14 cellular contexts compared by ENCODE assay signal in the genomic region with DNA sequence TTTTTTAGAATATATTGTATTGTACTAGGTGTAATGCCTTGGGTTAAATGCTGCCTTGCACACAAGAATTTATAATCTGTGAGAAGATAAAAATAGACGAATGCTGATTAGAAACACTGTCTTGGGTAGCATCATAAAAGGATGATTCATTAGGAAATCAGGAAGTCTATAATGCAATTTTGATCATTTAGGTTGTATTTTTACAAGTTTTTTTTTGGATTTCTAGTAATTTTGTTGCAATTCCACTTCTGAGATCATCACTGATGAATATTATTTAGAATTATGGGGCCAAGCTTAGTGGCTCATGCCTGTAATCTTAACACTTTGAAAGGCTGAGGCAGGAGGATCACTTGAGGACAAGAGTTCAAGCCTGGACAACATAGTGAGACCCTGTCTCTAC. TPM values are rescaled to one million over a fixed set of nuclear protein-coding genes. Genes with fewer than 3 reads are reported as not detected.
DNase-seq lines count a peak whose midpoint lies in the region; ATAC-seq and TF ChIP-seq lines count a peak whose summit lies in the region.
"Had no signal": no experiment of that assay in that cellular context is flagged by ENCODE, and none has a peak within 500 bp of the region (broad histone marks: within the 10 kb centered on the region; RNA-seq: fewer than 3 reads in every experiment).

No MANE protein-coding gene starts in this region.

- H3K27ac Mint-ChIP-seq in osteocyte (ENCODE audit: unreplicated experiment) = peak overlapping the region; percentile 94
- H3K27ac Mint-ChIP-seq: T-cell had no signal

- DNase-seq in right lobe of liver = no peak
- DNase-seq in esophagus muscularis mucosa (ENCODE audit: extremely low spot score) = no peak
- no peak for DNase-seq in osteocyte (ENCODE audit: extremely low spot score, unreplicated experiment)
- no peak for DNase-seq in vagina (ENCODE audit: extremely low spot score in 2 of 2)
- DNase-seq in GF-D8 (lab: John Stamatoyannopoulos, UW) = no peak
- DNase-seq in OCI-LY7 (ENCODE audit: low spot score) = no peak
- no peak for DNase-seq in G401 (ENCODE audit: low spot score)
- DNase-seq: activated CD4-positive, alpha-beta T cell treated with anti-CD3 and anti-CD28 coated beads for 4 hours; activated T-cell treated with anti-CD3 and anti-CD28 coated beads, Interleukin-2, amount 50 U/mL, for 48 hours; DMS79; midbrain; NCI-H2171 treated with DMSO at 0.1 percent for 48 hours had no signal

- no peaks in the 10 kb centered on the region for H3K27me3 ChIP-seq in liver (ENCODE audit: control insufficient read depth in 4 of 4, insufficient read depth in 4 of 4, low read length in 3 of 4)
- no peaks in the 10 kb centered on the region for H3K27me3 ChIP-seq in right lobe of liver
- H3K27me3 ChIP-seq in esophagus muscularis mucosa = no peaks in the 10 kb centered on the region
- no peaks in the 10 kb centered on the region for H3K27me3 ChIP-seq in vagina

- intact Hi-C loops in right lobe of liver (cut with DNase I) (no loop called here), esophagus muscularis mucosa (cut with DNase I) (no loop called here), vagina (cut with DNase I) (no loop called here), OCI-LY7 (cut with micrococcal nuclease; ENCODE audit: unreplicated experiment) (no loop called here)

- TF ChIP-seq CTCF in liver (IDR thresholded peaks at IDR 0.05; ENCODE audit: low read depth, low read length, missing input control) = no peak
- TF ChIP-seq CTCF in right lobe of liver (IDR thresholded peaks at IDR 0.05) = no peak
- no peak for TF ChIP-seq CTCF in esophagus muscularis mucosa (IDR thresholded peaks at IDR 0.05)
- no peak for TF ChIP-seq CTCF in osteocyte (IDR thresholded peaks at IDR 0.05)
- no peak for TF ChIP-seq CTCF in vagina (IDR thresholded peaks at IDR 0.05)
- TF ChIP-seq CTCF in OCI-LY7 (conservative IDR thresholded peaks at IDR 0.05; ENCODE audit: low read length) = no peak

- POLR2A ChIA-PET in OCI-LY7 (lab: Charles Lee) = no interaction called here

- H3K4me3 ChIP-seq in liver (ENCODE audit: low read depth in 1 of 3, low read length in 3 of 3) (no peak overlapping the region), right lobe of liver (no peak overlapping the region), esophagus muscularis mucosa (no peak overlapping the region), vagina (no peak overlapping the region), OCI-LY7 (ENCODE audit: low read depth, low read length, poor library complexity, severe bottlenecking) (no peak overlapping the region)

- H3K4me1 Mint-ChIP-seq in osteocyte (ENCODE audit: unreplicated experiment) = peaks cover 78% of the 10 kb centered on the region

- no peaks in the 10 kb centered on the region for H3K9me2 ChIP-seq in OCI-LY7 (ENCODE audit: insufficient read depth, low read length)

- no peak for TF ChIP-seq RAD21 in liver (IDR thresholded peaks at IDR 0.05)

- H3K4me2 ChIP-seq in OCI-LY7 (ENCODE audit: low read length) = no peak overlapping the region

- no peaks in the 10 kb centered on the region for H3K36me3 Mint-ChIP-seq in osteocyte (ENCODE audit: unreplicated experiment)

- no peak for ATAC-seq in right lobe of liver

- H3K4me3 Mint-ChIP-seq in osteocyte (ENCODE audit: unreplicated experiment) = no peak overlapping the region

- peaks cover 16 to 46% (median 35%) of the 10 kb centered on the region in 4 donors for H3K4me1 ChIP-seq in liver (ENCODE audit: control insufficient read depth in 4 of 4, insufficient read depth in 4 of 4, low read length in 3 of 4)
- peaks cover 0 to 83% (median 21%) of the 10 kb centered on the region in 4 donors for H3K4me1 ChIP-seq in right lobe of liver
- peaks cover 74 to 95% (median 91%) of the 10 kb centered on the region in 4 donors for H3K4me1 ChIP-seq in esophagus muscularis mucosa
- H3K4me1 ChIP-seq in vagina = peaks cover 84% of the 10 kb centered on the region
- no peaks in the 10 kb centered on the region for H3K4me1 ChIP-seq in OCI-LY7 (ENCODE audit: insufficient read depth, low read length, poor library complexity, severe bottlenecking)

- no TSS peak for BruUV-seq in OCI-LY7 (replicated peaks; lab: Mats Ljungman, UMichigan)

- no peaks in the 10 kb centered on the region for H3K27me3 Mint-ChIP-seq in osteocyte (ENCODE audit: unreplicated experiment)
- H3K27me3 Mint-ChIP-seq: T-cell had no signal

- no peaks in the 10 kb centered on the region for H4K20me1 ChIP-seq in OCI-LY7 (ENCODE audit: insufficient read depth, low read length)

- 65% methylated on average over 1 of the region's 1 CpG for WGBS in liver
- WGBS in right lobe of liver (ENCODE audit: insufficient coverage, low coverage, low lambda C conversion rate, missing lambda C conversion rate) = 25% methylated on average over 1 of the region's 1 CpG
- 24% methylated on average over 1 of the region's 1 CpG for WGBS in esophagus muscularis mucosa

- no peak for TF ChIP-seq POLR2A in right lobe of liver (IDR thresholded peaks at IDR 0.05)
- TF ChIP-seq POLR2A in esophagus muscularis mucosa (IDR thresholded peaks at IDR 0.05; ENCODE audit: low read depth) = no peak
- TF ChIP-seq POLR2A in vagina (IDR thresholded peaks at IDR 0.05) = no peak

- H3K27ac ChIP-seq in liver (ENCODE audit: low read depth in 1 of 2, low read length in 2 of 2) = peak overlapping the region; percentile 36 to 57
- no peak overlapping the region for H3K27ac ChIP-seq in right lobe of liver
- H3K27ac ChIP-seq in esophagus muscularis mucosa (replicated peaks in 1 of 4) = peak overlapping the region; percentile 89 to 94 (median 92)
- peak overlapping the region; percentile 88 for H3K27ac ChIP-seq in vagina
- no peak overlapping the region for H3K27ac ChIP-seq in OCI-LY7 (ENCODE audit: low read depth, low read length, poor library complexity, severe bottlenecking)

- H2AFZ ChIP-seq in OCI-LY7 (ENCODE audit: low read length) = no peak overlapping the region

- no peaks in the 10 kb centered on the region for H3K9me3 Mint-ChIP-seq in osteocyte (ENCODE audit: unreplicated experiment)
- H3K9me3 Mint-ChIP-seq: T-cell had no signal

- H3K9ac ChIP-seq in liver (ENCODE audit: low read depth in 1 of 2, low read length in 2 of 2) = no peak overlapping the region

- in situ Hi-C loops in G401 (cut with HindIII; ENCODE audit: low sequenced_read_pairs) = no loop called here

- CTCF ChIA-PET in OCI-LY7 (lab: Charles Lee; ENCODE audit: unreplicated experiment) = no interaction called here

- H3K9me3 ChIP-seq in liver (ENCODE audit: control insufficient read depth in 4 of 4, low read length in 3 of 4) (no peaks in the 10 kb centered on the region), right lobe of liver (no peaks in the 10 kb centered on the region), esophagus muscularis mucosa (no peaks in the 10 kb centered on the region), vagina (no peaks in the 10 kb centered on the region), OCI-LY7 (ENCODE audit: low read length) (no peaks in the 10 kb centered on the region)

- no peaks in the 10 kb centered on the region for H3K36me3 ChIP-seq in liver (ENCODE audit: control insufficient read depth in 4 of 4, insufficient read depth in 3 of 4, low read depth in 1 of 4, low read length in 3 of 4)
- no peaks in the 10 kb centered on the region for H3K36me3 ChIP-seq in right lobe of liver
- no peaks in the 10 kb centered on the region for H3K36me3 ChIP-seq in esophagus muscularis mucosa
- no peaks in the 10 kb centered on the region for H3K36me3 ChIP-seq in vagina
- H3K36me3 ChIP-seq in OCI-LY7 (ENCODE audit: insufficient read depth, low read length) = no peaks in the 10 kb centered on the region

- no peaks in the 10 kb centered on the region for H3K79me2 ChIP-seq in OCI-LY7 (ENCODE audit: insufficient read depth, low read depth, low read length)

- no peak for TF ChIP-seq EP300 in esophagus muscularis mucosa (IDR thresholded peaks at IDR 0.05)

TF ChIP-seq in liver, 16 proteins besides CTCF, POLR2A, EP300 and RAD21 (continues in another document):
- TF ChIP-seq FOXA1 (IDR thresholded peaks at IDR 0.05) = no peak
- no peak for TF ChIP-seq GABPA (IDR thresholded peaks at IDR 0.05 in 1 of 2, conservative IDR thresholded peaks at IDR 0.05 in 1 of 2)
- no peak for TF ChIP-seq HNF4A (conservative IDR thresholded peaks at IDR 0.05)

RNA-seq across cellular contexts. Expression of a gene that starts 29.6 kb away (rescaled TPM):
- total RNA-seq in liver = 10 to 100 TPM; 25.3 to 43.6 TPM
- polyA plus RNA-seq in liver = 10 to 100 TPM; 12.3 to 29.9 TPM
- 10 to 100 TPM; 24.1 to 58.4 (median 32.8) TPM for total RNA-seq in right lobe of liver
- total RNA-seq in esophagus muscularis mucosa = 100 to 1,000 TPM in 2 of 4 donors, 10 to 100 TPM in 2; 88.5 to 147 (median 112) TPM
- total RNA-seq in osteocyte = 66.7 and 68.7 TPM in 2 replicates
- 80.8 TPM for total RNA-seq in vagina
- total RNA-seq in OCI-LY7 (2014; rRNA removed; shearing (Covaris generic)) = 12.5 and 17.6 TPM in 2 replicates
- total RNA-seq in OCI-LY7 (2022) = 22.3 and 24.4 TPM in 2 replicates
- total RNA-seq in G401 (2014; rRNA removed; shearing (Covaris generic)) = 13.6 and 16.6 TPM in 2 replicates

RNA-seq across cellular contexts. Expression of a gene that starts 58.9 kb away (rescaled TPM):
- total RNA-seq in liver (10 to 100 TPM; 18.1 to 22.6 TPM), right lobe of liver (10 to 100 TPM in 4 of 6 experiments, 1 to 10 TPM in 2; 7.1 to 29.7 (median 16.5) TPM), esophagus muscularis mucosa (1 to 10 TPM; 1.2 to 4.0 (median 2.9) TPM), osteocyte (6.9 and 8.1 TPM in 2 replicates), vagina (6.4 TPM), OCI-LY7 (2022) (43.0 and 45.1 TPM in 2 replicates)
- polyA plus RNA-seq in liver = 10 to 100 TPM in 1 of 2 donors, 1 to 10 TPM in 1; 6.0 to 17.4 TPM
- total RNA-seq in OCI-LY7 (2014; rRNA removed; shearing (Covaris generic)) = 26.9 and 38.1 TPM in 2 replicates
- 17.0 and 25.7 TPM in 2 replicates for total RNA-seq in G401 (2014; rRNA removed; shearing (Covaris generic))

RNA-seq across cellular contexts. Expression of a gene that starts 59.1 kb away (rescaled TPM):
- total RNA-seq in liver = 1 to 10 TPM; 1.0 to 2.2 TPM
- 1 to 10 TPM; 2.4 to 2.5 TPM for polyA plus RNA-seq in liver
- total RNA-seq in right lobe of liver = 1 to 10 TPM; 1.1 to 3.3 (median 2.3) TPM
- 1 to 10 TPM; 7.9 to 9.8 (median 8.4) TPM for total RNA-seq in esophagus muscularis mucosa
- total RNA-seq in osteocyte = 11.6 and 12.6 TPM in 2 replicates
- 7.4 TPM for total RNA-seq in vagina
- 7.3 and 8.1 TPM in 2 replicates for total RNA-seq in OCI-LY7 (2014; rRNA removed; shearing (Covaris generic))
- total RNA-seq in OCI-LY7 (2022) = 11.7 and 12.5 TPM in 2 replicates
- 10.4 and 10.5 TPM in 2 replicates for total RNA-seq in G401 (2014; rRNA removed; shearing (Covaris generic))

Comparison
In these comparisons a context has a peak if more than half of its experiments do, and no peak if none do; other contexts are left out.
1. H3K27ac ChIP-seq: peak in liver (2 of 2), esophagus muscularis mucosa (4 of 4) and vagina (single experiment); none in right lobe of liver (0 of 3) and OCI-LY7 (single experiment).